In genomic region chr6:26123675-26124549, GRCh38 we compare ENCODE assay signal across 8 cellular contexts. TPM values are rescaled to one million over a fixed set of nuclear protein-coding genes. Genes with fewer than 3 reads are reported as not detected.
DNase-seq lines count a peak whose midpoint lies in the region; ATAC-seq and TF ChIP-seq lines count a peak whose summit lies in the region.

No MANE protein-coding gene starts in this region.

- H3K27ac Mint-ChIP-seq in activated T-helper 2 cell treated with anti-CD3 and anti-CD28 coated beads, Interferon-gamma antibody, Interleukin-2, Interleukin-4, amounts not matched to agents 10 μg/mL and 5 μg/mL and 100 μg/mL, durations not matched to agents 14 hours and 24 hours and 36 hours = peak overlapping the region; percentile 99
- H3K27ac Mint-ChIP-seq in naive B cell = peak overlapping the region; percentile 97 to 100 (median 99)

- DNase-seq in EH (ENCODE audit: low read depth) (peak; percentile 99), GOT3 (lab: John Stamatoyannopoulos, UW) (peak; percentile 82), LHCN-M2 (ENCODE audit: low read depth) (peak; percentile 100), RPMI7951 (ENCODE audit: low read depth) (peak; percentile 100), fibroblast of lung (ENCODE audit: low read depth in 2 of 2) (peak; percentile 100), naive B cell (peak; percentile 88)
- DNase-seq in activated T-helper 2 cell treated with anti-CD3 and anti-CD28 coated beads, Interferon-gamma antibody, Interleukin-2, Interleukin-4, amounts not matched to agents 10 μg/mL and 5 μg/mL and 100 μg/mL, durations not matched to agents 14 hours and 24 hours and 36 hours (ENCODE audit: low spot score) = peak; percentile 90
- DNase-seq in stimulated activated naive CD4-positive, alpha-beta T cell (lab: John Stamatoyannopoulos, UW) = peak; percentile 71 to 97 (median 86)

- H3K36me3 Mint-ChIP-seq in activated T-helper 2 cell treated with anti-CD3 and anti-CD28 coated beads, Interferon-gamma antibody, Interleukin-2, Interleukin-4, amounts not matched to agents 10 μg/mL and 5 μg/mL and 100 μg/mL, durations not matched to agents 14 hours and 24 hours and 36 hours (ENCODE audit: low read depth) = peaks cover 26% of the 10 kb centered on the region
- H3K36me3 Mint-ChIP-seq in naive B cell = peaks cover 36 to 38% of the 10 kb centered on the region in 2 donors

- H3K79me2 ChIP-seq in fibroblast of lung (ENCODE audit: control insufficient read depth, insufficient read depth, low read length) = peaks cover 37% of the 10 kb centered on the region

- H3K4me3 Mint-ChIP-seq in activated T-helper 2 cell treated with anti-CD3 and anti-CD28 coated beads, Interferon-gamma antibody, Interleukin-2, Interleukin-4, amounts not matched to agents 10 μg/mL and 5 μg/mL and 100 μg/mL, durations not matched to agents 14 hours and 24 hours and 36 hours (ENCODE audit: low read depth) = peak overlapping the region; percentile 100
- peak overlapping the region; percentile 95 to 100 (median 99) for H3K4me3 Mint-ChIP-seq in naive B cell

- H3K9me3 ChIP-seq in fibroblast of lung (ENCODE audit: control insufficient read depth, insufficient read depth, low read depth, low read length) = no peaks in the 10 kb centered on the region

- peak overlapping the region; percentile 95 for H3K27ac ChIP-seq in fibroblast of lung (ENCODE audit: insufficient read depth, low read length)

- peak; percentile 79 to 81 for ATAC-seq in naive B cell (ENCODE audit: low read depth in 2 of 2)

- TF ChIP-seq CTCF in fibroblast of lung (conservative IDR thresholded peaks at IDR 0.05 in 1 of 2, IDR thresholded peaks at IDR 0.05 in 1 of 2; ENCODE audit: low read depth in 1 of 2, low read length in 2 of 2) = no peak

- peaks cover 47% of the 10 kb centered on the region for H3K4me1 Mint-ChIP-seq in activated T-helper 2 cell treated with anti-CD3 and anti-CD28 coated beads, Interferon-gamma antibody, Interleukin-2, Interleukin-4, amounts not matched to agents 10 μg/mL and 5 μg/mL and 100 μg/mL, durations not matched to agents 14 hours and 24 hours and 36 hours (ENCODE audit: low read depth)
- H3K4me1 Mint-ChIP-seq in naive B cell = peaks cover 40 to 46% (median 41%) of the 10 kb centered on the region in 3 donors

- peaks cover 2% of the 10 kb centered on the region for H4K20me1 ChIP-seq in fibroblast of lung (ENCODE audit: control insufficient read depth, extremely low read depth, insufficient read depth, low read length)

- peak overlapping the region; percentile 94 to 100 (median 98) for H3K4me3 ChIP-seq in fibroblast of lung (replicated peaks in 1 of 4; ENCODE audit: control extremely low read depth in 1 of 4, insufficient read depth in 1 of 4, low read depth in 3 of 4, low read length in 4 of 4)

- H3K4me1 ChIP-seq in fibroblast of lung (ENCODE audit: control insufficient read depth, extremely low read depth, insufficient read depth, low read length) = peaks cover 2% of the 10 kb centered on the region

- H3K27me3 ChIP-seq in fibroblast of lung (ENCODE audit: control insufficient read depth, insufficient read depth, low read length) = no peaks in the 10 kb centered on the region

- peak overlapping the region; percentile 81 for H3K4me2 ChIP-seq in fibroblast of lung (ENCODE audit: extremely low read depth, insufficient read depth, low read length)

- no peaks in the 10 kb centered on the region for H3K9me3 Mint-ChIP-seq in activated T-helper 2 cell treated with anti-CD3 and anti-CD28 coated beads, Interferon-gamma antibody, Interleukin-2, Interleukin-4, amounts not matched to agents 10 μg/mL and 5 μg/mL and 100 μg/mL, durations not matched to agents 14 hours and 24 hours and 36 hours
- H3K9me3 Mint-ChIP-seq in naive B cell = peaks cover 4 to 18% (median 15%) of the 10 kb centered on the region in 7 donors

- H3K9ac ChIP-seq in fibroblast of lung (ENCODE audit: insufficient read depth, low read length) = peak overlapping the region; percentile 92

- no peaks in the 10 kb centered on the region for H3K36me3 ChIP-seq in fibroblast of lung (ENCODE audit: control insufficient read depth, insufficient read depth, low read length)

- intact Hi-C loops in activated T-helper 2 cell treated with anti-CD3 and anti-CD28 coated beads, Interferon-gamma antibody, Interleukin-2, Interleukin-4, amounts not matched to agents 10 μg/mL and 5 μg/mL and 100 μg/mL, durations not matched to agents 14 hours and 24 hours and 36 hours (cut with micrococcal nuclease) = loop anchor here (1.0 to 5.0 kb wide), 8 partner anchors 21 to 1009 kb away; a partner anchor contains a TSS

- no peak overlapping the region for H2AFZ ChIP-seq in fibroblast of lung (ENCODE audit: low read length)

- no peaks in the 10 kb centered on the region for H3K27me3 Mint-ChIP-seq in activated T-helper 2 cell treated with anti-CD3 and anti-CD28 coated beads, Interferon-gamma antibody, Interleukin-2, Interleukin-4, amounts not matched to agents 10 μg/mL and 5 μg/mL and 100 μg/mL, durations not matched to agents 14 hours and 24 hours and 36 hours (ENCODE audit: low read depth)
- H3K27me3 Mint-ChIP-seq in naive B cell = no peaks in the 10 kb centered on the region

RNA-seq across cellular contexts. Expression of gene HFE, which starts 36.7 kb away (rescaled TPM):
- 11.5 and 12.5 TPM in 2 replicates for total RNA-seq in LHCN-M2 (2014; rRNA removed)
- polyA plus RNA-seq in LHCN-M2 (2012) = 11.7 TPM
- 11.6 and 12.1 TPM in 2 replicates for total RNA-seq in RPMI7951 (2014; rRNA removed; shearing (Covaris generic))
- total RNA-seq in activated T-helper 2 cell treated with anti-CD3 and anti-CD28 coated beads, Interferon-gamma antibody, Interleukin-2, Interleukin-4, amounts not matched to agents 10 μg/mL and 5 μg/mL and 100 μg/mL, durations not matched to agents 14 hours and 24 hours and 36 hours = 0.32 and 0.39 TPM in 2 replicates
- 6.4 and 18.3 TPM in 2 replicates for total RNA-seq in fibroblast of lung
- polyA plus RNA-seq in fibroblast of lung = 22.1 and 22.3 TPM in 2 replicates
- polyA plus RNA-seq in fibroblast of lung (2012) = 13.8 and 15.3 TPM in 2 replicates
- 8.7 and 32.6 TPM in 2 replicates for polyA minus RNA-seq in fibroblast of lung (ENCODE audit: low replicate concordance)
- polyA plus RNA-seq in naive B cell (ENCODE audit: low read depth in 6 of 6) = 1 to 10 TPM in 4 of 6 donors, under 1 TPM in 1, not detected in 1; 0.47 to 3.3 (median 2.9) TPM

Comparison
In these comparisons a context has a peak if more than half of its experiments do, and no peak if none do; other contexts are left out.
1. Peak in every context shown above with its lines: DNase-seq, ATAC-seq, H3K4me3 ChIP-seq and H3K27ac ChIP-seq.